Comparison of ENCODE assay signal across 8 cellular contexts in genomic region chr11:46616551-46617450, GRCh38. TPM values are rescaled to one million over a fixed set of nuclear protein-coding genes. Genes with fewer than 3 reads are reported as not detected.
A peak's percentile ranks its signal among the peaks of the same experiment; 100 is the strongest.
DNase-seq lines count a peak whose midpoint lies in the region; ATAC-seq and TF ChIP-seq lines count a peak whose summit lies in the region.

HARBI1 (minus strand) TSS chr11:46617227; CDS start chr11:46616237, 990 bp downstream.

- peak within 1 kb of the TSS; percentile 77 for H3K9ac ChIP-seq in parathyroid adenoma

- TF ChIP-seq POLR2A in tibial nerve (IDR thresholded peaks at IDR 0.05), result peak in 1 of 2 donors; percentile 39

- peak within 1 kb of the TSS; percentile 78 for H3K4me2 ChIP-seq in parathyroid adenoma (ENCODE audit: low read length)

- 3% methylated on average over 43 to 44 of the region's 44 CpGs for WGBS in tibial nerve, 2 donors

- H3K36me3 ChIP-seq in cardiac muscle cell (peaks cover 4% of the 10 kb centered on the region), parathyroid adenoma (ENCODE audit: control insufficient read depth, insufficient read depth, low read length) (no peaks in the 10 kb centered on the region), tibial nerve (peaks cover 0 to 23% (median 0%) of the 10 kb centered on the region in 3 donors)

- ATAC-seq in HG02588 (IDR thresholded peaks at IDR 0.05; ENCODE audit: unreplicated experiment), result peak; percentile 95

- H3K27ac ChIP-seq in cardiac muscle cell (peak within 1 kb of the TSS; percentile 98), parathyroid adenoma (peak within 1 kb of the TSS; percentile 97), tibial nerve (peak within 1 kb of the TSS; percentile 92 to 99 (median 96))

- peaks cover 11% of the 10 kb centered on the region for H3K79me2 ChIP-seq in parathyroid adenoma

- H2AFZ ChIP-seq in parathyroid adenoma, result peak within 1 kb of the TSS; percentile 95

- H3K9me3 ChIP-seq in cardiac muscle cell (ENCODE audit: low read depth) (no peaks in the 10 kb centered on the region), parathyroid adenoma (ENCODE audit: control insufficient read depth, low read length) (no peaks in the 10 kb centered on the region), tibial nerve (no peaks in the 10 kb centered on the region)

- TF ChIP-seq CTCF in GM10266 (IDR thresholded peaks at IDR 0.05; ENCODE audit: control insufficient read depth, insufficient read depth, low read depth, missing control alignments) (no peak), cardiac muscle cell (IDR thresholded peaks at IDR 0.05; ENCODE audit: low read depth, low read length) (no peak), parathyroid adenoma (IDR thresholded peaks at IDR 0.05) (no peak), tibial nerve (IDR thresholded peaks at IDR 0.05) (no peak)

- H3K27me3 ChIP-seq in cardiac muscle cell (no peaks in the 10 kb centered on the region), parathyroid adenoma (ENCODE audit: control insufficient read depth, insufficient read depth, low read length) (no peaks in the 10 kb centered on the region), tibial nerve (no peaks in the 10 kb centered on the region)

- H3K4me3 ChIP-seq in cardiac muscle cell (peak within 1 kb of the TSS; percentile 95), parathyroid adenoma (ENCODE audit: low read depth, low read length) (peak within 1 kb of the TSS; percentile 88), tibial nerve (peak within 1 kb of the TSS; percentile 83 to 98 (median 92))

- peaks cover 15% of the 10 kb centered on the region for H3K4me1 ChIP-seq in cardiac muscle cell (ENCODE audit: low read depth)
- no peaks in the 10 kb centered on the region for H3K4me1 ChIP-seq in parathyroid adenoma
- H3K4me1 ChIP-seq in tibial nerve, result peaks cover 0 to 55% (median 18%) of the 10 kb centered on the region in 4 donors

- TF ChIP-seq EP300 in tibial nerve (IDR thresholded peaks at IDR 0.05), result peak in 1 of 2 donors; percentile 75

- peak; percentile 90 for DNase-seq in GM10266 (ENCODE audit: extremely low spot score)
- peak; percentile 73 for DNase-seq in NCI-H1048 (lab: John Stamatoyannopoulos, UW)
- peak; percentile 80 for DNase-seq in SKM-1 treated with dmso at 0.1 percent for 144 hours (lab: John Stamatoyannopoulos, UW; ENCODE audit: unreplicated experiment)
- DNase-seq in activated naive CD8-positive, alpha-beta T cell treated with anti-CD3 and anti-CD28 coated beads, Interleukin-2, amount 50 U/mL, for 16 hours (ENCODE audit: low read depth, low spot score), result peak; percentile 87
- DNase-seq in cardiac muscle cell (ENCODE audit: low read depth in 1 of 2, low spot score in 1 of 2), result peak; percentile 94 to 95
- DNase-seq in tibial nerve (ENCODE audit: low spot score in 2 of 2), result peak; percentile 69 to 71

RNA-seq across cellular contexts. Expression of gene HARBI1, which starts in this region (rescaled TPM):
- total RNA-seq in cardiac muscle cell (2.2 and 3.8 TPM in 2 replicates), tibial nerve (1 to 10 TPM in 3 of 4 donors, under 1 TPM in 1; 0.59 to 5.2 (median 2.6) TPM)
- 6.9 and 9.8 TPM in 2 replicates for polyA plus RNA-seq in cardiac muscle cell

Comparison
In these comparisons a context has a peak if more than half of its experiments do, and no peak if none do; other contexts are left out.
1. Peak in every context shown above with its lines: DNase-seq, ATAC-seq, H3K4me3 ChIP-seq and H3K27ac ChIP-seq.